In the genomic region with DNA sequence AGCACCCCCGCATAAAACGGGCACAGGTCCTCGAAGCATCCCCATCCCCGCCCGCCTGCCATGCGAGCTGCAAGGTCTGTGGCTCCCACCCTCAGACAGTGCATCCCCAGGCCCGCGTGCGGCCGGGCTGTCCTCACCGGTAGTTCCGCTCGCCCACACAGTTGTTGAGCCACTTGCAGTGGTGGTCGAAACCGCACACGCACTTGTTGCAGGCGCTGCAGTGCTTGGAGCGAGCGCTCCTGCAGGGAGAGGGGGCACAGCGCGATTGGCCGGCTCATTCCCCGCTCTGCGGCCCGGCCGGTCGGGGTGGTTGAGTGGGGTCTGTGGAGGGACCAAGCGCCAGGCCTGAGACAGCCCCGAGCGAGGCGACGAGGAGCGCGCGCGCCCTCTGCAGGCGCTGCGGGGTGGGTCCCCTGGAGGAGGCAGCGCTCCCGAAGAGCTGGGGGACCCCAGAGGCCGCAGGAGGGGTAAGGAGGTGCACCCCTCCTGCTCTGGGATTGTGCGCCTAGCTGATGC, we compare ENCODE assay signal across 2 cellular contexts.
TF ChIP-seq lines count a peak whose summit lies in the region.

No MANE protein-coding gene starts in this region.

TF ChIP-seq in GM23338, 12 proteins besides CTCF, POLR2A, EP300 and RAD21:
- TF ChIP-seq EZH2 (IDR thresholded peaks at IDR 0.05; ENCODE audit: low read depth, unreplicated experiment) (peak; percentile 24), ZNF114 (CRISPR knock-in tag; IDR thresholded peaks at IDR 0.05) (no peak), CREB1 (CRISPR knock-in tag; IDR thresholded peaks at IDR 0.05; ENCODE audit: low read depth) (0 out of 2 replicates have a peak, but pooled peaks have one; percentile 6)

TF ChIP-seq in endothelial cell of umbilical vein, 7 proteins besides CTCF, POLR2A, EP300 and RAD21:
- no peak for TF ChIP-seq POLR2AphosphoS5 (IDR thresholded peaks at IDR 0.05; ENCODE audit: insufficient read depth, low read depth, low read length)
- TF ChIP-seq GATA2 (IDR thresholded peaks at IDR 0.05; ENCODE audit: insufficient read depth, insufficient read length, low read depth, low read length), result no peak
- TF ChIP-seq MYC (IDR thresholded peaks at IDR 0.05; ENCODE audit: low read depth, low read length), result no peak
- no peak for TF ChIP-seq EZH2 (IDR thresholded peaks at IDR 0.05; ENCODE audit: borderline replicate concordance, low read depth, low read length, severe bottlenecking)
- no peak for TF ChIP-seq FOS (IDR thresholded peaks at IDR 0.05; ENCODE audit: borderline replicate concordance, insufficient read depth, low read length)
- TF ChIP-seq, protein P1, sequence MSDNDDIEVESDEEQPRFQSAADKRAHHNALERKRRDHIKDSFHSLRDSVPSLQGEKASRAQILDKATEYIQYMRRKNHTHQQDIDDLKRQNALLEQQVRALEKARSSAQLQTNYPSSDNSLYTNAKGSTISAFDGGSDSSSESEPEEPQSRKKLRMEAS (IDR thresholded peaks at IDR 0.05; ENCODE audit: insufficient read depth, insufficient read length), result no peak
- no peak for TF ChIP-seq JUN (IDR thresholded peaks at IDR 0.05; ENCODE audit: borderline replicate concordance, insufficient read depth, insufficient read length, low read depth)
